In genomic region chr10:117449636-117450035, GRCh38 we compare ENCODE assay signal across 16 cellular contexts.
A peak's percentile ranks its signal among the peaks of the same experiment; 100 is the strongest.
DNase-seq lines count a peak whose midpoint lies in the region; ATAC-seq and TF ChIP-seq lines count a peak whose summit lies in the region.
"Had no signal": no experiment of that assay in that cellular context is flagged by ENCODE, and none has a peak within 500 bp of the region (broad histone marks: within the 10 kb centered on the region; RNA-seq: fewer than 3 reads in every experiment).

No MANE protein-coding gene starts in this region.

- H3K9me3 ChIP-seq in cardiac muscle cell (ENCODE audit: low read depth) = no peaks in the 10 kb centered on the region
- H3K9me3 ChIP-seq in RWPE2 (ENCODE audit: severe bottlenecking) = peaks cover 2% of the 10 kb centered on the region
- H3K9me3 ChIP-seq: ascending aorta, tibial artery had no signal

- H3K36me3 ChIP-seq in cardiac muscle cell (no peaks in the 10 kb centered on the region), RWPE2 (ENCODE audit: low read depth) (no peaks in the 10 kb centered on the region)
- H3K36me3 ChIP-seq: ascending aorta, tibial artery had no signal

- H3K27ac Mint-ChIP-seq in activated CD4-positive, alpha-beta memory T cell treated with anti-CD3 and anti-CD28 coated beads for 36 hours = no peak overlapping the region

- DNase-seq in cardiac muscle cell (ENCODE audit: low read depth in 1 of 2, low spot score in 1 of 2) (no peak), Right ventricle myocardium superior (no peak), RWPE2 (ENCODE audit: low spot score) (no peak), fibroblast of the aortic adventitia (ENCODE audit: low read depth) (peak; percentile 29), SKM-1 treated with dmso at 0.1 percent for 144 hours (lab: John Stamatoyannopoulos, UW; ENCODE audit: unreplicated experiment) (no peak), cerebellum (ENCODE audit: low spot score) (no peak)
- DNase-seq in activated CD8-positive, alpha-beta memory T cell treated with anti-CD3 and anti-CD28 coated beads for 24 hours = no peak
- DNase-seq in activated CD4-positive, alpha-beta memory T cell treated with anti-CD3 and anti-CD28 coated beads for 36 hours = no peak
- DNase-seq: activated CD4-positive, alpha-beta T cell treated with anti-CD3 and anti-CD28 coated beads for 1 hour; activated T-cell treated with anti-CD3 and anti-CD28 coated beads, Interleukin-2, amount 50 U/mL, for 4 hours; DMS53; KG1; NCI-H2081 treated with DMSO at 0.1 percent for 48 hours; tibial artery had no signal

- H3K4me3 Mint-ChIP-seq in activated CD4-positive, alpha-beta memory T cell treated with anti-CD3 and anti-CD28 coated beads for 36 hours = no peak overlapping the region
- H3K4me3 Mint-ChIP-seq: activated T-cell treated with anti-CD3 and anti-CD28 coated beads, Interleukin-2, amount 50 U/mL, for 4 hours had no signal

- H3K4me1 ChIP-seq in cardiac muscle cell (ENCODE audit: low read depth) (peaks cover 3% of the 10 kb centered on the region), RWPE2 (ENCODE audit: insufficient read depth, poor library complexity, severe bottlenecking) (no peaks in the 10 kb centered on the region)

- H3K27me3 ChIP-seq in cardiac muscle cell = no peaks in the 10 kb centered on the region
- H3K27me3 ChIP-seq in RWPE2 (ENCODE audit: insufficient read depth, poor library complexity, severe bottlenecking) = no peaks in the 10 kb centered on the region
- H3K27me3 ChIP-seq: ascending aorta, tibial artery had no signal

- H3K27me3 Mint-ChIP-seq in activated CD4-positive, alpha-beta memory T cell treated with anti-CD3 and anti-CD28 coated beads for 36 hours = peaks cover 4% of the 10 kb centered on the region

- H3K27ac ChIP-seq in cardiac muscle cell (no peak overlapping the region), RWPE2 (ENCODE audit: poor library complexity, severe bottlenecking) (no peak overlapping the region)
- H3K27ac ChIP-seq: tibial artery had no signal

- no peak overlapping the region for H3K4me3 ChIP-seq in cardiac muscle cell
- no peak overlapping the region for H3K4me3 ChIP-seq in RWPE2 (ENCODE audit: severe bottlenecking)
- no peak overlapping the region for H3K4me3 ChIP-seq in fibroblast of the aortic adventitia (ENCODE audit: low read depth, low read length)
- H3K4me3 ChIP-seq: ascending aorta, lung, tibial artery had no signal

- POLR2A ChIA-PET in activated CD4-positive, alpha-beta memory T cell treated with anti-CD3 and anti-CD28 coated beads for 36 hours (lab: Charles Lee) = no interaction called here

- peaks cover 5% of the 10 kb centered on the region for H3K36me3 Mint-ChIP-seq in activated CD4-positive, alpha-beta memory T cell treated with anti-CD3 and anti-CD28 coated beads for 36 hours

- H3K9me3 Mint-ChIP-seq in activated CD4-positive, alpha-beta memory T cell treated with anti-CD3 and anti-CD28 coated beads for 36 hours = peaks cover 35% of the 10 kb centered on the region

- TF ChIP-seq CTCF in cardiac muscle cell (IDR thresholded peaks at IDR 0.05; ENCODE audit: low read depth, low read length) (peak; percentile 26), RWPE2 (IDR thresholded peaks at IDR 0.05; ENCODE audit: poor library complexity, severe bottlenecking) (peak; percentile 19), fibroblast of the aortic adventitia (IDR thresholded peaks at IDR 0.05; ENCODE audit: insufficient read depth, low read length) (no peak)

- H3K4me1 Mint-ChIP-seq in activated CD4-positive, alpha-beta memory T cell treated with anti-CD3 and anti-CD28 coated beads for 36 hours (ENCODE audit: low read depth) = no peaks in the 10 kb centered on the region

- intact Hi-C loops in Right ventricle myocardium superior (cut with DNase I) = no loop called here
- intact Hi-C loops in activated CD4-positive, alpha-beta memory T cell treated with anti-CD3 and anti-CD28 coated beads for 36 hours (cut with micrococcal nuclease) = no loop called here

- ATAC-seq in Right ventricle myocardium superior (ENCODE audit: poor library complexity) (no peak), RWPE2 (ENCODE audit: low read depth) (no peak)
- ATAC-seq: activated T-cell treated with anti-CD3 and anti-CD28 coated beads, Interleukin-2, amount 50 U/mL, for 4 hours had no signal

- CTCF ChIA-PET in activated CD4-positive, alpha-beta memory T cell treated with anti-CD3 and anti-CD28 coated beads for 36 hours (lab: Charles Lee) = interaction anchor here (1.6 kb wide), 1 partner anchor 233 kb away, joined by 6 read pairs; no protein-coding TSS in a partner anchor
